In genomic region chr20:25204550-25205276, GRCh38 we compare ENCODE assay signal across 14 cellular contexts. TPM values are rescaled to one million over a fixed set of nuclear protein-coding genes. Genes with fewer than 3 reads are reported as not detected.
DNase-seq lines count a peak whose midpoint lies in the region; ATAC-seq and TF ChIP-seq lines count a peak whose summit lies in the region.
"Had no signal": no experiment of that assay in that cellular context is flagged by ENCODE, and none has a peak within 500 bp of the region (broad histone marks: within the 10 kb centered on the region; RNA-seq: fewer than 3 reads in every experiment).

No MANE protein-coding gene starts in this region.

- H2BK5ac ChIP-seq in neuronal stem cell (ENCODE audit: low read length), result peak overlapping the region; percentile 30

- H3K9ac ChIP-seq in DND-41 (ENCODE audit: low read depth, low read length), result no peak overlapping the region
- no peak overlapping the region for H3K9ac ChIP-seq in neuronal stem cell (ENCODE audit: low read depth, low read length, poor library complexity)

- H3K9me3 ChIP-seq in DND-41 (ENCODE audit: insufficient read depth, low read length, severe bottlenecking), result no peaks in the 10 kb centered on the region
- H3K9me3 ChIP-seq in neuronal stem cell (replicated peaks in 1 of 2; ENCODE audit: control insufficient read depth in 2 of 2, insufficient read depth in 1 of 2, low read depth in 1 of 2, low read length in 2 of 2), result peaks cover 2 to 16% of the 10 kb centered on the region in 2 donors

- H3K79me1 ChIP-seq in neuronal stem cell (ENCODE audit: low read depth, low read length), result peaks cover 15% of the 10 kb centered on the region

- H3K4ac ChIP-seq in neuronal stem cell (ENCODE audit: low read length), result no peak overlapping the region

- peak overlapping the region; percentile 18 for H3K23ac ChIP-seq in neuronal stem cell (ENCODE audit: low read depth, low read length, poor library complexity)

- no peak overlapping the region for H4K91ac ChIP-seq in neuronal stem cell (ENCODE audit: low read depth, low read length, poor library complexity)

- no peak overlapping the region for H3K14ac ChIP-seq in neuronal stem cell (ENCODE audit: low read length)

- no peak overlapping the region for H4K8ac ChIP-seq in neuronal stem cell (ENCODE audit: low read depth, low read length)

- H2BK12ac ChIP-seq in neuronal stem cell (ENCODE audit: low read length), result peak overlapping the region; percentile 60

- H4K20me1 ChIP-seq in DND-41 (ENCODE audit: insufficient read depth, low read length), result peaks cover 18% of the 10 kb centered on the region; the same call in 1 of the 2 replicates

- H3K27ac ChIP-seq in DND-41 (ENCODE audit: low read length) (no peak overlapping the region), neuronal stem cell (replicated peaks; ENCODE audit: low read length) (no peak overlapping the region)

- no peak overlapping the region for H2BK120ac ChIP-seq in neuronal stem cell (ENCODE audit: low read depth, low read length)

- H3K4me1 ChIP-seq in DND-41 (ENCODE audit: insufficient read depth, low read length) (no peaks in the 10 kb centered on the region), neuronal stem cell (ENCODE audit: control insufficient read depth in 2 of 2, insufficient read depth in 1 of 2, low read depth in 1 of 2, low read length in 2 of 2) (peaks cover 0 to 12% of the 10 kb centered on the region in 2 donors)

- ATAC-seq in DND-41 (ENCODE audit: insufficient read depth, low read depth) (no peak), GM19452 (IDR thresholded peaks at IDR 0.05; ENCODE audit: unreplicated experiment) (no peak), GM19467 (IDR thresholded peaks at IDR 0.05; ENCODE audit: unreplicated experiment) (no peak)

- no peaks in the 10 kb centered on the region for H3K27me3 ChIP-seq in DND-41 (ENCODE audit: insufficient read depth, low read length, poor library complexity)
- no peaks in the 10 kb centered on the region for H3K27me3 ChIP-seq in neuronal stem cell (ENCODE audit: control insufficient read depth in 3 of 3, insufficient read depth in 3 of 3, low read depth in 1 of 3, low read length in 3 of 3)

- H3K4me3 ChIP-seq in DND-41 (ENCODE audit: low read depth in 1 of 2, low read length in 2 of 2) (no peak overlapping the region), neuronal stem cell (ENCODE audit: low read length in 2 of 2) (no peak overlapping the region)

- WGBS in neuronal stem cell (ENCODE audit: extremely low coverage in 2 of 2, insufficient read length in 2 of 2, insufficient replicate concordance in 1 of 2), 2 donors, result no CpG with 5 or more reads among the region's 9 CpGs

- H2AK5ac ChIP-seq in neuronal stem cell (ENCODE audit: low read depth, low read length), result peak overlapping the region; percentile 53

- TF ChIP-seq CTCF in DND-41 (IDR thresholded peaks at IDR 0.05; ENCODE audit: borderline replicate concordance, extremely low read depth, low read length, poor library complexity, severe bottlenecking), result no peak

- peak overlapping the region; percentile 20 for H3K18ac ChIP-seq in neuronal stem cell (ENCODE audit: low read length)

- H2AFZ ChIP-seq in DND-41 (ENCODE audit: low read depth, low read length) (no peak overlapping the region), neuronal stem cell (ENCODE audit: low read length) (no peak overlapping the region)

- peaks cover 68% of the 10 kb centered on the region for H3K79me2 ChIP-seq in DND-41 (ENCODE audit: insufficient read depth, low read length)

- H3K36me3 ChIP-seq in DND-41 (ENCODE audit: insufficient read depth, low read length) (peaks cover 6% of the 10 kb centered on the region; the same call in 1 of the 2 replicates), neuronal stem cell (replicated peaks in 1 of 2; ENCODE audit: control insufficient read depth in 2 of 2, insufficient read depth in 2 of 2, low read length in 2 of 2) (peaks cover 2 to 3% of the 10 kb centered on the region in 2 donors)

- no peak overlapping the region for H3K4me2 ChIP-seq in DND-41 (ENCODE audit: insufficient read depth, low read length)
- H3K4me2 ChIP-seq in neuronal stem cell (ENCODE audit: insufficient read depth, low read length, poor library complexity, severe bottlenecking), result no peak overlapping the region

- DNase-seq in DND-41 (peak; percentile 1), NOMO-1 (lab: John Stamatoyannopoulos, UW; ENCODE audit: unreplicated experiment in 2 of 2) (peak; percentile 50 to 67), foreskin melanocyte (peak; percentile 74), neuronal stem cell (ENCODE audit: low spot score) (no peak), NCI-H82 (lab: John Stamatoyannopoulos, UW) (no peak), SK-N-DZ (ENCODE audit: low spot score) (no peak)
- DNase-seq: activated CD4-positive, alpha-beta T cell treated with anti-CD3 and anti-CD28 coated beads for 48 hours; activated gamma-delta T cell; EL; NCI-H2029; NK-92 treated with Interleukin-12 subunit alpha and Interleukin-12 subunit beta, amount 100 ng/mL, for 24 hours; T-helper 1 cell had no signal

- H2BK15ac ChIP-seq in neuronal stem cell (ENCODE audit: low read length), result no peak overlapping the region

RNA-seq across cellular contexts. Expression of gene ENTPD6, which starts 9.2 kb away (rescaled TPM):
- 50.6 TPM for polyA plus RNA-seq in neuronal stem cell (2013, experiment 1 of 2)
- 48.4 TPM for polyA plus RNA-seq in neuronal stem cell (2013, experiment 2 of 2)
- polyA plus RNA-seq in SK-N-DZ (2014; cell fraction: cytosol; rRNA removed), result 58.0 and 61.2 TPM in 2 replicates
- polyA plus RNA-seq in SK-N-DZ (2014; cell fraction: nucleus; rRNA removed), result 253 and 269 TPM in 2 replicates

RNA-seq across cellular contexts. Expression of gene PYGB, which starts 43.2 kb away (rescaled TPM):
- 31.3 TPM for polyA plus RNA-seq in neuronal stem cell (2013, experiment 1 of 2)
- polyA plus RNA-seq in neuronal stem cell (2013, experiment 2 of 2), result 32.4 TPM
- polyA plus RNA-seq in SK-N-DZ (2014; cell fraction: cytosol; rRNA removed), result 127 and 155 TPM in 2 replicates
- 212 and 244 TPM in 2 replicates for polyA plus RNA-seq in SK-N-DZ (2014; cell fraction: nucleus; rRNA removed)

Comparison
In these comparisons a context has a peak if more than half of its experiments do, and no peak if none do; other contexts are left out.
1. DNase-seq: peak in DND-41 (single experiment), NOMO-1 (2 of 2) and foreskin melanocyte (single experiment); none in neuronal stem cell (single experiment), NCI-H82 (single experiment) and SK-N-DZ (single experiment).